ENCODE assay signal across 8 cellular contexts in the genomic region with DNA sequence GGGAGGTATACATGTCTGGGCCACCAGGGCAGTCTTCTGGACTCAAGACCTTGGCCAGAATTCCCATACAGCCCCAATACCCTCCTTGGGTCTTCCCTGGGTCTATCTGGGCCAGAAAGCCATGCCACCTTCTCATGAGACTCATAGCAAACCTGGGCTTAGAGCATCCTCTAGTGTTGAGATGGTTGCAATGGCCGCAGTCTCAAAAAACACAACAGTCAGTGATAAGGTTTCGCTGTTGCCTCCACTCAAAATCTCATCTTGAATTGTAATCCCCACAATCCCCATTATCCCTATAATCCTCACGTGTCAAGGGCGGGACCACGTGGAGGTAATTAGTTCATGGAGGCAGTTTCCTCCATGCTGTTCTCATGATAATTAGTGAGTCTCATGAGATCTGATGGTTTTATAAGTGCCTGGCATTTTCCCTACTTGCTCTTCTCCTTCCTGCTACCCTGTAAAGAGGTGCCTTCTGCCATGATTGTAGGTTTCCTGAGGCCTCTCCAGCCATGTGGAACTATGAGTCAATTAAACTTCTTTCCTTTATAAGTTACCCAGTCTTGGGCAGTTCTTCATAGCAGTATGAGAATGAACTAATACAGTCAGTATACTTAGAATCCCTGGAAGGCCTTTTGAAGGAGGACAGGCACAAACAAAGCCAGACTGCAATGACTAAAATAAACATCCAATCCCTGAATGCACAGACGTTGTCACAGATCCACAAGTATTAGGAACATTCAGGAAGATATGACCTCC.
DNase-seq lines count a peak whose midpoint lies in the region; ATAC-seq and TF ChIP-seq lines count a peak whose summit lies in the region.

No MANE protein-coding gene starts in this region.

- H3K4me1 Mint-ChIP-seq in activated T-helper 1 cell treated with anti-CD3 and anti-CD28 coated beads, Interleukin-12 subunit alpha, Interleukin-12 subunit beta, Interleukin-2, Interleukin-4 antibody, amounts not matched to agents 30 ng/mL and 10 ng/mL and 1 ng/mL, durations not matched to agents 14 hours and 24 hours and 36 hours (ENCODE audit: low read depth) = no peaks in the 10 kb centered on the region

- no peaks in the 10 kb centered on the region for H3K9me3 Mint-ChIP-seq in activated T-helper 1 cell treated with anti-CD3 and anti-CD28 coated beads, Interleukin-12 subunit alpha, Interleukin-12 subunit beta, Interleukin-2, Interleukin-4 antibody, amounts not matched to agents 30 ng/mL and 10 ng/mL and 1 ng/mL, durations not matched to agents 14 hours and 24 hours and 36 hours

- peaks cover 15% of the 10 kb centered on the region for H3K27me3 Mint-ChIP-seq in activated T-helper 1 cell treated with anti-CD3 and anti-CD28 coated beads, Interleukin-12 subunit alpha, Interleukin-12 subunit beta, Interleukin-2, Interleukin-4 antibody, amounts not matched to agents 30 ng/mL and 10 ng/mL and 1 ng/mL, durations not matched to agents 14 hours and 24 hours and 36 hours (ENCODE audit: insufficient read depth)

- DNase-seq in AG09309 (ENCODE audit: low read depth) (no peak), GM03348 (ENCODE audit: low spot score) (peak; percentile 22), NCI-H69 (lab: John Stamatoyannopoulos, UW) (peak; percentile 78), dermis microvascular lymphatic vessel endothelial cell (ENCODE audit: low read depth in 2 of 2) (peak; percentile 15 to 58), medulla oblongata (ENCODE audit: extremely low spot score) (peak; percentile 70), SHP77 treated with DMSO at 0.1 percent for 48 hours (lab: John Stamatoyannopoulos, UW) (no peak)
- no peak for DNase-seq in activated T-helper 1 cell treated with anti-CD3 and anti-CD28 coated beads, Interleukin-12 subunit alpha, Interleukin-12 subunit beta, Interleukin-2, Interleukin-4 antibody, amounts not matched to agents 30 ng/mL and 10 ng/mL and 1 ng/mL, durations not matched to agents 14 hours and 24 hours and 36 hours (ENCODE audit: low spot score)

- no peaks in the 10 kb centered on the region for H3K36me3 Mint-ChIP-seq in activated T-helper 1 cell treated with anti-CD3 and anti-CD28 coated beads, Interleukin-12 subunit alpha, Interleukin-12 subunit beta, Interleukin-2, Interleukin-4 antibody, amounts not matched to agents 30 ng/mL and 10 ng/mL and 1 ng/mL, durations not matched to agents 14 hours and 24 hours and 36 hours (ENCODE audit: low read depth)

- no peak overlapping the region for H3K27ac Mint-ChIP-seq in activated T-helper 1 cell treated with anti-CD3 and anti-CD28 coated beads, Interleukin-12 subunit alpha, Interleukin-12 subunit beta, Interleukin-2, Interleukin-4 antibody, amounts not matched to agents 30 ng/mL and 10 ng/mL and 1 ng/mL, durations not matched to agents 14 hours and 24 hours and 36 hours

- no peak overlapping the region for H3K4me3 Mint-ChIP-seq in activated T-helper 1 cell treated with anti-CD3 and anti-CD28 coated beads, Interleukin-12 subunit alpha, Interleukin-12 subunit beta, Interleukin-2, Interleukin-4 antibody, amounts not matched to agents 30 ng/mL and 10 ng/mL and 1 ng/mL, durations not matched to agents 14 hours and 24 hours and 36 hours

- intact Hi-C loops in activated T-helper 1 cell treated with anti-CD3 and anti-CD28 coated beads, Interleukin-12 subunit alpha, Interleukin-12 subunit beta, Interleukin-2, Interleukin-4 antibody, amounts not matched to agents 30 ng/mL and 10 ng/mL and 1 ng/mL, durations not matched to agents 14 hours and 24 hours and 36 hours (cut with micrococcal nuclease) = loop anchor here (1.0 kb wide), 1 partner anchor 355 kb away; no protein-coding TSS in a partner anchor

- peak; percentile 68 for ATAC-seq in HG02678 (IDR thresholded peaks at IDR 0.05; ENCODE audit: unreplicated experiment)

- TF ChIP-seq CTCF in AG09309 (IDR thresholded peaks at IDR 0.05; ENCODE audit: control insufficient read depth, insufficient read depth, low read depth, low read length, missing control alignments) = peak; percentile 60

- no peak overlapping the region for H3K4me3 ChIP-seq in AG09309 (ENCODE audit: control insufficient read depth, low read depth, low read length)

Comparison
In these comparisons a context has a peak if more than half of its experiments do, and no peak if none do; other contexts are left out.
1. DNase-seq: peak in GM03348 (single experiment), NCI-H69 (single experiment), dermis microvascular lymphatic vessel endothelial cell (2 of 2) and medulla oblongata (single experiment); none in AG09309 (single experiment), SHP77 treated with DMSO at 0.1 percent for 48 hours (single experiment) and activated T-helper 1 cell treated with anti-CD3 and anti-CD28 coated beads, Interleukin-12 subunit alpha, Interleukin-12 subunit beta, Interleukin-2, Interleukin-4 antibody, amounts not matched to agents 30 ng/mL and 10 ng/mL and 1 ng/mL, durations not matched to agents 14 hours and 24 hours and 36 hours (single experiment).